ENCODE assay signal across 34 cellular contexts in the genomic region with DNA sequence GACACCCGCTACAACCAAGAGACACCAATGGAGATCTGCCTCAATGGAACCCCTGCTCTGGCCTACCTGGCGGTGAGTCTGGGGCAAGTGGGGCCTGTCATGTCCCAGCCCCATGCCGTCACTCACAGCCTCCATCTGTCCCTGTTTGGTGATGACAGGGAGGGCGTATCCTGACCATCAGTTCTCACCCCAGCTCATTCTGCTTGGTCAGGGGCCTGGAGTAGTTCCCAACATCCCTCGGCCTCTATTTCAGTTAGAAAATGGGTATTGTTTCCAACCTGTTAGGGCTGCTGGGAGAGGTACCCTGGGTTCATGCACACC. TPM values are rescaled to one million over a fixed set of nuclear protein-coding genes. Genes with fewer than 3 reads are reported as not detected.
"Had no signal": no experiment of that assay in that cellular context is flagged by ENCODE, and none has a peak within 500 bp of the region (broad histone marks: within the 10 kb centered on the region; RNA-seq: fewer than 3 reads in every experiment).

No MANE protein-coding gene starts in this region.

- H3K27ac ChIP-seq: adrenal gland, body of pancreas, brain microvascular endothelial cell, breast epithelium, VCaP had no signal

- H3K9me3 ChIP-seq: adrenal gland, body of pancreas, breast epithelium had no signal

- H3K4me3 ChIP-seq: adrenal gland, body of pancreas, breast epithelium had no signal

- DNase-seq: activated B cell treated with CpG ODN at 0.5 μM for 24 hours; activated CD4-positive, alpha-beta memory T cell treated with anti-CD3 and anti-CD28 coated beads for 36 hours; activated CD4-positive, alpha-beta T cell treated with anti-CD3 and anti-CD28 coated beads for 4 hours; activated CD4-positive, alpha-beta T cell treated with anti-CD3 and anti-CD28 coated beads, Interleukin-2, amount 10 ng/mL, durations not matched to agents 24 days and 14 days; activated CD4-positive, alpha-beta T cell treated with anti-CD3 and anti-CD28 coated beads, Interleukin-2, amount 50 U/mL, for 1 hour; activated CD4-positive, alpha-beta T cell treated with anti-CD3 and anti-CD28 coated beads, Interleukin-2, amount 50 U/mL, for 4 hours; activated CD4-positive, CD25-positive, alpha-beta regulatory T cell treated with anti-CD3 and anti-CD28 coated beads, Interleukin-2, amount 50 U/mL, for 72 hours; activated CD8-positive, alpha-beta memory T cell treated with anti-CD3 and anti-CD28 coated beads, Interleukin-2, amount 50 U/mL, for 4 hours; activated CD8-positive, alpha-beta T cell treated with anti-CD3 and anti-CD28 coated beads for 36 hours; activated effector memory CD4-positive, alpha-beta T cell treated with anti-CD3 and anti-CD28 coated beads, Interleukin-2, amount 50 U/mL, for 16 hours; activated gamma-delta T cell treated with Interleukin-2 at 50 U/mL for 16 hours; activated naive CD4-positive, alpha-beta T cell; activated naive CD4-positive, alpha-beta T cell treated with anti-CD3 and anti-CD28 coated beads for 36 hours; activated naive CD4-positive, alpha-beta T cell treated with anti-CD3 and anti-CD28 coated beads, Interleukin-2, amount 50 U/mL, for 16 hours; activated naive CD8-positive, alpha-beta T cell treated with anti-CD3 and anti-CD28 coated beads for 36 hours; activated T-cell treated with anti-CD3 and anti-CD28 coated beads for 4 hours; activated T-cell treated with anti-CD3 and anti-CD28 coated beads, Interleukin-2, amount 50 U/mL, for 1 hour; activated T-cell treated with anti-CD3 and anti-CD28 coated beads, Interleukin-2, amount 50 U/mL, for 4 hours; activated T-cell treated with anti-CD3 and anti-CD28 coated beads, Interleukin-2, amount 50 U/mL, for 72 hours; amniotic stem cell; aorta; body of pancreas; brain microvascular endothelial cell; central memory CD4-positive, alpha-beta T cell; T-helper 1 cell; T-helper 2 cell; T-helper 9 cell had no signal

- H3K36me3 ChIP-seq: breast epithelium had no signal

- H3K27me3 ChIP-seq: adrenal gland, body of pancreas, brain microvascular endothelial cell, breast epithelium had no signal

- H3K4me1 ChIP-seq: adrenal gland, body of pancreas, breast epithelium had no signal

- ATAC-seq: activated CD8-positive, alpha-beta T cell treated with anti-CD3 and anti-CD28 coated beads for 36 hours; activated naive CD4-positive, alpha-beta T cell treated with anti-CD3 and anti-CD28 coated beads, Interleukin-2, amount 50 U/mL, for 72 hours; activated T-cell treated with anti-CD3 and anti-CD28 coated beads, Interleukin-2, amount 50 U/mL, for 4 hours; activated T-cell treated with anti-CD3 and anti-CD28 coated beads, Interleukin-2, amount 50 U/mL, for 72 hours; activated T-helper 17 cell treated with anti-CD3 and anti-CD28 coated beads, Interleukin-2, amount 50 U/mL, for 72 hours; body of pancreas had no signal

RNA-seq across cellular contexts. Expression of a gene that starts 18.2 kb away (rescaled TPM):
- total RNA-seq: activated CD4-positive, alpha-beta memory T cell treated with anti-CD3 and anti-CD28 coated beads for 36 hours; activated CD4-positive, alpha-beta T cell treated with anti-CD3 and anti-CD28 coated beads, Interleukin-2, amount 10 ng/mL, durations not matched to agents 24 days and 14 days; activated CD8-positive, alpha-beta T cell treated with anti-CD3 and anti-CD28 coated beads for 36 hours; activated naive CD4-positive, alpha-beta T cell treated with anti-CD3 and anti-CD28 coated beads for 36 hours; activated naive CD4-positive, alpha-beta T cell treated with anti-CD3 and anti-CD28 coated beads, Interleukin-2, amount 50 U/mL, for 72 hours; activated naive CD8-positive, alpha-beta T cell treated with anti-CD3 and anti-CD28 coated beads for 36 hours; activated T-helper 1 cell treated with anti-CD3 and anti-CD28 coated beads, Interleukin-12 subunit alpha, Interleukin-12 subunit beta, Interleukin-2, Interleukin-4 antibody, amounts not matched to agents 30 ng/mL and 10 ng/mL and 1 ng/mL, durations not matched to agents 14 hours and 24 hours and 36 hours; activated T-helper 17 cell treated with anti-CD3 and anti-CD28 coated beads, Interleukin-2, amount 50 U/mL, for 72 hours; astrocyte; body of pancreas had no signal
